ENCODE assay signal across 17 cellular contexts in genomic region chr2:186518945-186519344, GRCh38. TPM values are rescaled to one million over a fixed set of nuclear protein-coding genes. Genes with fewer than 3 reads are reported as not detected.
DNase-seq lines count a peak whose midpoint lies in the region; FAIRE-seq and TF ChIP-seq lines count a peak whose summit lies in the region.
"Had no signal": no experiment of that assay in that cellular context is flagged by ENCODE, and none has a peak within 500 bp of the region (broad histone marks: within the 10 kb centered on the region; RNA-seq: fewer than 3 reads in every experiment).

No MANE protein-coding gene starts in this region.

- WGBS in ovary, 3 donors, result 75 to 88% (median 81%) methylated on average over 3 of the region's 3 CpGs

- no peaks in the 10 kb centered on the region for H3K27me3 ChIP-seq in ovary
- H3K27me3 ChIP-seq: ascending aorta had no signal

- H3K9me3 ChIP-seq in SK-N-MC (ENCODE audit: low read depth, low read length) (no peaks in the 10 kb centered on the region), ovary (no peaks in the 10 kb centered on the region)
- H3K9me3 ChIP-seq: ascending aorta, lower lobe of right lung had no signal

- in situ Hi-C loops in Caki2 (cut with HindIII; ENCODE audit: low pct_unique_long_range_greater_than_20kb, low sequenced_read_pairs), result no loop called here

- FAIRE-seq in HTR-8/SVneo (lab: Jason Lieb, UNC), result no peak
- FAIRE-seq: GM12891 had no signal

- no peaks in the 10 kb centered on the region for H3K4me1 ChIP-seq in ovary (ENCODE audit: insufficient read depth)
- H3K4me1 ChIP-seq: ascending aorta, lower lobe of right lung had no signal

- H3K36me3 ChIP-seq in SK-N-MC (ENCODE audit: insufficient read depth, low read length), result peaks cover 44% of the 10 kb centered on the region
- H3K36me3 ChIP-seq in ovary, result no peaks in the 10 kb centered on the region

- intact Hi-C loops in ovary (cut with DNase I), result no loop called here

- peak; percentile 74 for DNase-seq in Caki2 (ENCODE audit: low read depth)
- DNase-seq in SK-N-MC (ENCODE audit: low read depth, low spot score), result no peak
- peak; percentile 83 for DNase-seq in fibroblast of pulmonary artery (ENCODE audit: low read depth)
- DNase-seq in renal cortical epithelial cell (ENCODE audit: low read depth), result peak; percentile 95
- DNase-seq in NCI-H524 treated with DMSO at 0.1 percent for 48 hours (lab: John Stamatoyannopoulos, UW), result no peak
- DNase-seq in HTR-8/SVneo (ENCODE audit: insufficient read length, low spot score), result no peak
- DNase-seq in NCI-H82 treated with DMSO at 0.1 percent for 48 hours (lab: John Stamatoyannopoulos, UW; ENCODE audit: unreplicated experiment), result no peak
- DNase-seq in ovary, result no peak
- DNase-seq: activated CD8-positive, alpha-beta memory T cell treated with anti-CD3 and anti-CD28 coated beads for 24 hours; H9; lower lobe of right lung; natural killer cell; RPMI8226; substantia nigra had no signal

- H3K4me3 ChIP-seq in SK-N-MC (no peak overlapping the region), fibroblast of pulmonary artery (replicated peaks; ENCODE audit: low read depth, low read length) (no peak overlapping the region), ovary (no peak overlapping the region)
- H3K4me3 ChIP-seq: ascending aorta, lower lobe of right lung had no signal

- no peak for TF ChIP-seq EP300 in ovary (IDR thresholded peaks at IDR 0.05)

- H3K27ac ChIP-seq in SK-N-MC (peak overlapping the region; percentile 33; the same call in 1 of the 2 replicates), ovary (no peak overlapping the region)
- H3K27ac ChIP-seq: ascending aorta, C4-2B, lower lobe of right lung had no signal

- TF ChIP-seq POLR2A in ovary (IDR thresholded peaks at IDR 0.05), result no peak

- TF ChIP-seq CTCF in fibroblast of pulmonary artery (IDR thresholded peaks at IDR 0.05; ENCODE audit: low read length, missing control alignments) (no peak), ovary (IDR thresholded peaks at IDR 0.05) (no peak)

- no peak overlapping the region for H3K9ac ChIP-seq in SK-N-MC (ENCODE audit: insufficient read length)

RNA-seq across cellular contexts. Expression of gene ZC3H15, which starts 32.9 kb away (rescaled TPM):
- 48.2 and 64.6 TPM in 2 replicates for total RNA-seq in Caki2 (2014; rRNA removed; shearing (Covaris generic); ENCODE audit: low replicate concordance)
- total RNA-seq in renal cortical epithelial cell (85.1 and 115 TPM in 2 replicates), ovary (10 to 100 TPM; 36.1 to 58.8 (median 42.7) TPM)
- 10 to 100 TPM; 37.2 to 51.9 TPM for polyA plus RNA-seq in ovary

Comparison
In these comparisons a context has a peak if more than half of its experiments do, and no peak if none do; other contexts are left out.
1. DNase-seq: peak in Caki2 (single experiment), fibroblast of pulmonary artery (single experiment) and renal cortical epithelial cell (single experiment); none in SK-N-MC (single experiment), NCI-H524 treated with DMSO at 0.1 percent for 48 hours (single experiment), HTR-8/SVneo (single experiment), NCI-H82 treated with DMSO at 0.1 percent for 48 hours (single experiment) and ovary (0 of 5).